ENCODE assay signal across 8 cellular contexts in genomic region chr7:150903627-150904026, GRCh38. TPM values are rescaled to one million over a fixed set of nuclear protein-coding genes. Genes with fewer than 3 reads are reported as not detected.
DNase-seq lines count a peak whose midpoint lies in the region; ATAC-seq and TF ChIP-seq lines count a peak whose summit lies in the region.
"Had no signal": no experiment of that assay in that cellular context is flagged by ENCODE, and none has a peak within 500 bp of the region (broad histone marks: within the 10 kb centered on the region; RNA-seq: fewer than 3 reads in every experiment).

No MANE protein-coding gene starts in this region.

- POLR2A ChIA-PET in PC-3 (lab: Charles Lee; ENCODE audit: unreplicated experiment), result no interaction called here

- 44 to 63% (median 50%) methylated on average over 12 of the region's 12 CpGs for WGBS in stomach, 5 donors

- ATAC-seq in PC-3 (peak; percentile 90), HG02973 (IDR thresholded peaks at IDR 0.05; ENCODE audit: unreplicated experiment) (no peak)

- intact Hi-C loops in PC-3 (cut with micrococcal nuclease), result no loop called here
- intact Hi-C loops in stomach (cut with DNase I; ENCODE audit: low total_unique reads), result no loop called here

- H3K79me2 ChIP-seq in PC-3 (ENCODE audit: low read length), result no peaks in the 10 kb centered on the region

- DNase-seq in GOT3 (lab: John Stamatoyannopoulos, UW) (peak; percentile 27), PC-3 (peak; percentile 87), fibroblast of villous mesenchyme (ENCODE audit: low read depth) (peak; percentile 44), stomach (peak; percentile 65), UCSD-AML1 (lab: John Stamatoyannopoulos, UW; ENCODE audit: unreplicated experiment) (no peak), H7 (no peak)

- no peaks in the 10 kb centered on the region for H4K20me1 ChIP-seq in PC-3 (ENCODE audit: low read length)

- H3F3A ChIP-seq in PC-3 (ENCODE audit: low read length, unreplicated experiment), result no peaks in the 10 kb centered on the region

- H3K27me3 ChIP-seq in PC-3 (ENCODE audit: low read length) (peaks cover 4% of the 10 kb centered on the region; the same call in 1 of the 2 replicates), stomach (peaks cover 0 to 30% (median 0%) of the 10 kb centered on the region in 3 donors), H7 (ENCODE audit: control insufficient read depth, insufficient read depth, low read length) (peaks cover 16% of the 10 kb centered on the region)

- H3K9me2 ChIP-seq in PC-3 (replicated peaks; ENCODE audit: low read length), result no peaks in the 10 kb centered on the region

- H3K27ac ChIP-seq in PC-3 (ENCODE audit: low read length), result peak overlapping the region; percentile 41
- H3K27ac ChIP-seq in stomach, result peak overlapping the region in 4 of 5 donors; percentile 20 to 68 (median 48)

- H3K4me1 ChIP-seq in PC-3 (ENCODE audit: insufficient read depth, low read length), result peaks cover 27% of the 10 kb centered on the region
- H3K4me1 ChIP-seq in stomach, result peaks cover 5 to 35% (median 17%) of the 10 kb centered on the region in 4 donors

- no peak for TF ChIP-seq POLR2A in stomach (IDR thresholded peaks at IDR 0.05)

- no peak for TF ChIP-seq CTCF in PC-3 (conservative IDR thresholded peaks at IDR 0.05; ENCODE audit: low read depth, low read length)
- TF ChIP-seq CTCF in fibroblast of villous mesenchyme (IDR thresholded peaks at IDR 0.05; ENCODE audit: insufficient read depth, low read depth, low read length), result no peak
- TF ChIP-seq CTCF in stomach (IDR thresholded peaks at IDR 0.05), result no peak

- peak overlapping the region; percentile 13; the same call in 1 of the 2 replicates for H2AFZ ChIP-seq in PC-3 (ENCODE audit: low read length)

- H3K4me3 ChIP-seq in PC-3 (ENCODE audit: low read length), result no peak overlapping the region; the same call in 1 of the 2 replicates
- H3K4me3 ChIP-seq in fibroblast of villous mesenchyme (ENCODE audit: low read depth, low read length), result no peak overlapping the region
- no peak overlapping the region for H3K4me3 ChIP-seq in stomach
- H3K4me3 ChIP-seq in H7 (ENCODE audit: insufficient read depth, low read depth, low read length), result no peak overlapping the region

- H3K36me3 ChIP-seq in PC-3 (ENCODE audit: low read depth, low read length) (no peaks in the 10 kb centered on the region), stomach (no peaks in the 10 kb centered on the region), H7 (replicated peaks; ENCODE audit: control insufficient read depth, insufficient read depth, low read length) (no peaks in the 10 kb centered on the region)

- no peak overlapping the region for H3K9ac ChIP-seq in PC-3 (ENCODE audit: low read length)

- H3K9me3 ChIP-seq in PC-3 (ENCODE audit: low read length), result no peaks in the 10 kb centered on the region
- no peaks in the 10 kb centered on the region for H3K9me3 ChIP-seq in stomach

- TF ChIP-seq EP300 in stomach (IDR thresholded peaks at IDR 0.05), result no peak

- H3K4me2 ChIP-seq in PC-3 (ENCODE audit: low read length), result peak overlapping the region; percentile 59

- no TSS peak for BruUV-seq in PC-3 (replicated peaks; lab: Mats Ljungman, UMichigan)

- CTCF ChIA-PET in PC-3 (lab: Charles Lee), result no interaction called here

RNA-seq across cellular contexts. Expression of gene AOC1, which starts 51.3 kb away (rescaled TPM):
- total RNA-seq in PC-3 (2014; rRNA removed), result not detected in 2 replicates
- total RNA-seq in fibroblast of villous mesenchyme, result not detected in 2 replicates
- 100 to 1,000 TPM in 1 of 5 donors, 1 to 10 TPM in 1, under 1 TPM in 1, not detected in 2; 0.72 to 105 (median 4.6) TPM for total RNA-seq in stomach
- polyA plus RNA-seq in stomach, result 1 to 10 TPM in 1 of 3 donors, under 1 TPM in 2; 0.31 to 1.3 (median 0.46) TPM
- not detected in 2 replicates for total RNA-seq in H7 (2014; rRNA removed; shearing (Covaris generic))
- polyA plus RNA-seq: neural cell had no signal

Comparison
In these comparisons a context has a peak if more than half of its experiments do, and no peak if none do; other contexts are left out.
1. DNase-seq: peak in GOT3 (single experiment), PC-3 (single experiment), fibroblast of villous mesenchyme (single experiment) and stomach (single experiment); none in UCSD-AML1 (single experiment) and H7 (single experiment).